1 cellular context compared by ENCODE assay signal in the genomic region with DNA sequence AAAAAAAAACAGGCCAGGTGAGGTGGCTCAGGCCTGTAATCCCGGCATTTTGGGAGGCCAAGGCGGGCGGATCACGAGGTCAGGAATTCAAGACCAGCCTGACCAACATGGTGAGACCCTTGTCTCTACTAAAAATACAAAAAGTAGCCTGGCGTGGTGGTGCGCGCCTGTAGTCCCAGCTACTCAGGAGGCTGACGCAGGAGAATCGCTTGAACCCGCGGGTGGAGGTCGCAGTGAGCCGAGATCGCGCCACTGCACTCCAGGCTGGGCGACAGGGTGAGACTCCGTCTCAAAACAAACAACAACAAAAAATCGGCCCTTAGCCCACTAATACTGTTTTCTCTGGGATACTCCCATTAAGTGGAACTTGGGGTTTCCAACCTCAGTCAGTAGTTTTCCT.
TF ChIP-seq lines count a peak whose summit lies in the region.

No MANE protein-coding gene starts in this region.

TF ChIP-seq in HepG2, 621 proteins besides CTCF, POLR2A, EP300 and RAD21:
- TF ChIP-seq KAT7 (CRISPR knock-in tag; IDR thresholded peaks at IDR 0.05; ENCODE audit: borderline replicate concordance): 0 out of 2 replicates have a peak, but pooled peaks have one; percentile 33
- peak; percentile 88 for TF ChIP-seq ZNF460 (CRISPR knock-in tag; IDR thresholded peaks at IDR 0.05; ENCODE audit: borderline replicate concordance)
- TF ChIP-seq ZNF770 (CRISPR knock-in tag; IDR thresholded peaks at IDR 0.05): peak; percentile 68; the same call in 1 of the 2 replicates
- TF ChIP-seq ZMYM3 (CRISPR knock-in tag; IDR thresholded peaks at IDR 0.05): peak; percentile 47; the same call in 1 of the 2 replicates
- peak; percentile 21; the same call in 1 of the 2 replicates for TF ChIP-seq GABPB1 (CRISPR knock-in tag; IDR thresholded peaks at IDR 0.05)
- peak; percentile 97 for TF ChIP-seq ZNF441 (CRISPR knock-in tag; IDR thresholded peaks at IDR 0.05; ENCODE audit: borderline replicate concordance)
- TF ChIP-seq, protein P1, sequence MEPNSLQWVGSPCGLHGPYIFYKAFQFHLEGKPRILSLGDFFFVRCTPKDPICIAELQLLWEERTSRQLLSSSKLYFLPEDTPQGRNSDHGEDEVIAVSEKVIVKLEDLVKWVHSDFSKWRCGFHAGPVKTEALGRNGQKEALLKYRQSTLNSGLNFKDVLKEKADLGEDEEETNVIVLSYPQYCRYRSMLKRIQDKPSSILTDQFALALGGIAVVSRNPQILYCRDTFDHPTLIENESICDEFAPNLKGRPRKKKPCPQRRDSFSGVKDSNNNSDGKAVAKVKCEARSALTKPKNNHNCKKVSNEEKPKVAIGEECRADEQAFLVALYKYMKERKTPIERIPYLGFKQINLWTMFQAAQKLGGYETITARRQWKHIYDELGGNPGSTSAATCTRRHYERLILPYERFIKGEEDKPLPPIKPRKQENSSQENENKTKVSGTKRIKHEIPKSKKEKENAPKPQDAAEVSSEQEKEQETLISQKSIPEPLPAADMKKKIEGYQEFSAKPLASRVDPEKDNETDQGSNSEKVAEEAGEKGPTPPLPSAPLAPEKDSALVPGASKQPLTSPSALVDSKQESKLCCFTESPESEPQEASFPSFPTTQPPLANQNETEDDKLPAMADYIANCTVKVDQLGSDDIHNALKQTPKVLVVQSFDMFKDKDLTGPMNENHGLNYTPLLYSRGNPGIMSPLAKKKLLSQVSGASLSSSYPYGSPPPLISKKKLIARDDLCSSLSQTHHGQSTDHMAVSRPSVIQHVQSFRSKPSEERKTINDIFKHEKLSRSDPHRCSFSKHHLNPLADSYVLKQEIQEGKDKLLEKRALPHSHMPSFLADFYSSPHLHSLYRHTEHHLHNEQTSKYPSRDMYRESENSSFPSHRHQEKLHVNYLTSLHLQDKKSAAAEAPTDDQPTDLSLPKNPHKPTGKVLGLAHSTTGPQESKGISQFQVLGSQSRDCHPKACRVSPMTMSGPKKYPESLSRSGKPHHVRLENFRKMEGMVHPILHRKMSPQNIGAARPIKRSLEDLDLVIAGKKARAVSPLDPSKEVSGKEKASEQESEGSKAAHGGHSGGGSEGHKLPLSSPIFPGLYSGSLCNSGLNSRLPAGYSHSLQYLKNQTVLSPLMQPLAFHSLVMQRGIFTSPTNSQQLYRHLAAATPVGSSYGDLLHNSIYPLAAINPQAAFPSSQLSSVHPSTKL (CRISPR knock-in tag; IDR thresholded peaks at IDR 0.05): 0 out of 2 replicates have a peak, but pooled peaks have one; percentile 6
